Comparison of ENCODE assay signal across 1 cellular context in genomic region chr12:6102021-6102420, GRCh38. TPM values are rescaled to one million over a fixed set of nuclear protein-coding genes. Genes with fewer than 3 reads are reported as not detected.
"Had no signal": no experiment of that assay in that cellular context is flagged by ENCODE, and none has a peak within 500 bp of the region (broad histone marks: within the 10 kb centered on the region; RNA-seq: fewer than 3 reads in every experiment).

No MANE protein-coding gene starts in this region.

RNA-seq across cellular contexts. Expression of gene VWF, which starts 22.4 kb away (rescaled TPM):
- total RNA-seq: GM23248 had no signal
